14 cellular contexts compared by ENCODE assay signal in genomic region chr2:104312684-104313083, GRCh38.
DNase-seq lines count a peak whose midpoint lies in the region; FAIRE-seq and TF ChIP-seq lines count a peak whose summit lies in the region.
"Had no signal": no experiment of that assay in that cellular context is flagged by ENCODE, and none has a peak within 500 bp of the region (broad histone marks: within the 10 kb centered on the region; RNA-seq: fewer than 3 reads in every experiment).

No MANE protein-coding gene starts in this region.

- TF ChIP-seq CTCF in OCI-LY7 (conservative IDR thresholded peaks at IDR 0.05; ENCODE audit: low read length) (peak; percentile 47), endodermal cell (conservative IDR thresholded peaks at IDR 0.05) (peak; percentile 63), neural progenitor cell (IDR thresholded peaks at IDR 0.05) (peak; percentile 52)

- no peaks in the 10 kb centered on the region for H3K27me3 ChIP-seq in BLaER1 treated with 17β-estradiol and CSF1 and Interleukin-3, amounts not matched to agents 10 nM and 100 nM
- H3K27me3 ChIP-seq in endodermal cell (ENCODE audit: control insufficient read depth, insufficient read depth, low read length, poor library complexity, severe bottlenecking) (no peaks in the 10 kb centered on the region), neural progenitor cell (no peaks in the 10 kb centered on the region)

- H3K79me2 ChIP-seq in OCI-LY7 (ENCODE audit: insufficient read depth, low read depth, low read length) (no peaks in the 10 kb centered on the region), neural progenitor cell (ENCODE audit: low read depth) (no peaks in the 10 kb centered on the region)

- FAIRE-seq in GM19239 (lab: Jason Lieb, UNC) = no peak

- peaks cover 0 to 7% (median 0%) of the 10 kb centered on the region in 11 experiments; a peak in 3 of 22 replicates for H3K9me3 ChIP-seq in BLaER1 treated with 17β-estradiol and CSF1 and Interleukin-3, amounts not matched to agents 10 nM and 100 nM (replicated peaks in 1 of 11)
- no peaks in the 10 kb centered on the region for H3K9me3 ChIP-seq in OCI-LY7 (ENCODE audit: low read length)
- no peaks in the 10 kb centered on the region for H3K9me3 ChIP-seq in endodermal cell (ENCODE audit: control insufficient read depth, low read length)
- no peaks in the 10 kb centered on the region for H3K9me3 ChIP-seq in neural progenitor cell (ENCODE audit: low read depth)

- no peak overlapping the region for H3K4me3 ChIP-seq in BLaER1 treated with 17β-estradiol and CSF1 and Interleukin-3, amounts not matched to agents 10 nM and 100 nM
- H3K4me3 ChIP-seq in OCI-LY7 (ENCODE audit: low read depth, low read length, poor library complexity, severe bottlenecking) (no peak overlapping the region), endodermal cell (ENCODE audit: low read length) (no peak overlapping the region), neural progenitor cell (no peak overlapping the region)
- H3K4me3 ChIP-seq: PC-9 had no signal

- no peaks in the 10 kb centered on the region for H3F3A ChIP-seq in neural progenitor cell (ENCODE audit: low read depth)

- no peak overlapping the region for H3K27ac ChIP-seq in BLaER1 treated with 17β-estradiol and CSF1 and Interleukin-3, amounts not matched to agents 10 nM and 100 nM
- H3K27ac ChIP-seq in OCI-LY7 (ENCODE audit: low read depth, low read length, poor library complexity, severe bottlenecking) (no peak overlapping the region), endodermal cell (ENCODE audit: low read depth, low read length) (no peak overlapping the region), neural progenitor cell (no peak overlapping the region)
- H3K27ac ChIP-seq: PC-9 had no signal

- H3K9me2 ChIP-seq in OCI-LY7 (ENCODE audit: insufficient read depth, low read length) = no peaks in the 10 kb centered on the region

- no peak overlapping the region for H3K4me3 Mint-ChIP-seq in endodermal cell
- no peak overlapping the region for H3K4me3 Mint-ChIP-seq in neural progenitor cell
- H3K4me3 Mint-ChIP-seq in activated T-cell treated with anti-CD3 and anti-CD28 coated beads, Interleukin-2, amount 50 U/mL, for 24 hours = no peak overlapping the region
- H3K4me3 Mint-ChIP-seq: CD4-positive, CD25-positive, alpha-beta regulatory T cell had no signal

- no peak overlapping the region for H2AFZ ChIP-seq in OCI-LY7 (ENCODE audit: low read length)
- peak overlapping the region; percentile 55 for H2AFZ ChIP-seq in neural progenitor cell (replicated peaks)
- H2AFZ ChIP-seq: PC-9 had no signal

- no peaks in the 10 kb centered on the region for H3K9me3 Mint-ChIP-seq in endodermal cell
- peaks cover 8% of the 10 kb centered on the region for H3K9me3 Mint-ChIP-seq in neural progenitor cell
- H3K9me3 Mint-ChIP-seq in activated T-cell treated with anti-CD3 and anti-CD28 coated beads, Interleukin-2, amount 50 U/mL, for 24 hours = no peaks in the 10 kb centered on the region

- H3K4me1 Mint-ChIP-seq in endodermal cell = no peaks in the 10 kb centered on the region
- peaks cover 14% of the 10 kb centered on the region for H3K4me1 Mint-ChIP-seq in neural progenitor cell
- no peaks in the 10 kb centered on the region for H3K4me1 Mint-ChIP-seq in activated T-cell treated with anti-CD3 and anti-CD28 coated beads, Interleukin-2, amount 50 U/mL, for 24 hours (ENCODE audit: low read depth)
- H3K4me1 Mint-ChIP-seq: CD4-positive, CD25-positive, alpha-beta regulatory T cell had no signal

- H3K27me3 Mint-ChIP-seq in endodermal cell (ENCODE audit: insufficient read depth) (no peaks in the 10 kb centered on the region), neural progenitor cell (ENCODE audit: insufficient read depth, low read depth) (peaks cover 2% of the 10 kb centered on the region)
- no peaks in the 10 kb centered on the region for H3K27me3 Mint-ChIP-seq in activated T-cell treated with anti-CD3 and anti-CD28 coated beads, Interleukin-2, amount 50 U/mL, for 24 hours
- H3K27me3 Mint-ChIP-seq: CD4-positive, CD25-positive, alpha-beta regulatory T cell had no signal

- H3K9ac ChIP-seq in BLaER1 treated with 17β-estradiol and CSF1 and Interleukin-3, amounts not matched to agents 10 nM and 100 nM = no peak overlapping the region
- H3K9ac ChIP-seq in endodermal cell (ENCODE audit: extremely low read depth, low read length, poor library complexity, severe bottlenecking) = no peak overlapping the region
- no peak overlapping the region for H3K9ac ChIP-seq in neural progenitor cell

- H3K4me2 ChIP-seq in BLaER1 treated with 17β-estradiol and CSF1 and Interleukin-3, amounts not matched to agents 10 nM and 100 nM = peak overlapping the region in 8 of 11 experiments; percentile 1 to 47 (median 22); a peak in 9 of 22 replicates
- no peak overlapping the region for H3K4me2 ChIP-seq in OCI-LY7 (ENCODE audit: low read length)
- no peak overlapping the region for H3K4me2 ChIP-seq in neural progenitor cell
- H3K4me2 ChIP-seq: PC-9 had no signal

- intact Hi-C loops in OCI-LY7 (cut with micrococcal nuclease; ENCODE audit: unreplicated experiment) = no loop called here

- POLR2A ChIA-PET in OCI-LY7 (lab: Charles Lee) (no interaction called here), HEK293T (lab: Yijun Ruan, JAX) (no interaction called here)

- 50 to 57% methylated on average over 2 to 4 of the region's 4 CpGs for WGBS in endodermal cell (ENCODE audit: insufficient coverage in 1 of 2, insufficient read length in 1 of 2), 2 experiments

- H3K27ac Mint-ChIP-seq in endodermal cell (no peak overlapping the region), neural progenitor cell (no peak overlapping the region)
- H3K27ac Mint-ChIP-seq in activated T-cell treated with anti-CD3 and anti-CD28 coated beads, Interleukin-2, amount 50 U/mL, for 24 hours = no peak overlapping the region
- H3K27ac Mint-ChIP-seq: CD4-positive, CD25-positive, alpha-beta regulatory T cell had no signal

- DNase-seq in OCI-LY7 (ENCODE audit: low spot score) = peak; percentile 1
- peak; percentile 72 for DNase-seq in endodermal cell
- DNase-seq in neural progenitor cell (ENCODE audit: low spot score) = peak; percentile 18
- no peak for DNase-seq in HEK293T (ENCODE audit: extremely low spot score)
- DNase-seq in GM19239 (ENCODE audit: insufficient read length, low spot score) = no peak
- DNase-seq in activated T-cell treated with anti-CD3 and anti-CD28 coated beads, Interleukin-2, amount 50 U/mL, for 24 hours = no peak
- DNase-seq: CD4-positive, CD25-positive, alpha-beta regulatory T cell; DMS79; NCI-H187; NCI-H446; NCI-H69; NK-92 treated with Interleukin-12 subunit alpha and Interleukin-12 subunit beta, amount 100 ng/mL, for 24 hours; PC-9 had no signal

- H3K36me3 Mint-ChIP-seq in endodermal cell (ENCODE audit: low read depth) = no peaks in the 10 kb centered on the region
- H3K36me3 Mint-ChIP-seq in neural progenitor cell = no peaks in the 10 kb centered on the region
- H3K36me3 Mint-ChIP-seq in activated T-cell treated with anti-CD3 and anti-CD28 coated beads, Interleukin-2, amount 50 U/mL, for 24 hours (ENCODE audit: low read depth) = no peaks in the 10 kb centered on the region
- H3K36me3 Mint-ChIP-seq: CD4-positive, CD25-positive, alpha-beta regulatory T cell had no signal

- peaks cover 0 to 11% (median 7%) of the 10 kb centered on the region in 10 experiments; a peak in 12 of 20 replicates for H3K4me1 ChIP-seq in BLaER1 treated with 17β-estradiol and CSF1 and Interleukin-3, amounts not matched to agents 10 nM and 100 nM
- H3K4me1 ChIP-seq in OCI-LY7 (ENCODE audit: insufficient read depth, low read length, poor library complexity, severe bottlenecking) = no peaks in the 10 kb centered on the region
- no peaks in the 10 kb centered on the region for H3K4me1 ChIP-seq in endodermal cell (ENCODE audit: control insufficient read depth, insufficient read depth, low read length)
- no peaks in the 10 kb centered on the region for H3K4me1 ChIP-seq in neural progenitor cell

- no peaks in the 10 kb centered on the region for H3K36me3 ChIP-seq in BLaER1 treated with 17β-estradiol and CSF1 and Interleukin-3, amounts not matched to agents 10 nM and 100 nM
- H3K36me3 ChIP-seq in OCI-LY7 (ENCODE audit: insufficient read depth, low read length) (no peaks in the 10 kb centered on the region), endodermal cell (ENCODE audit: control insufficient read depth, insufficient read depth, low read length) (no peaks in the 10 kb centered on the region), neural progenitor cell (no peaks in the 10 kb centered on the region)

- BruUV-seq in OCI-LY7 (replicated peaks; lab: Mats Ljungman, UMichigan) = no TSS peak

- no peaks in the 10 kb centered on the region for H4K20me1 ChIP-seq in BLaER1 treated with 17β-estradiol and CSF1 and Interleukin-3, amounts not matched to agents 10 nM and 100 nM
- no peaks in the 10 kb centered on the region for H4K20me1 ChIP-seq in OCI-LY7 (ENCODE audit: insufficient read depth, low read length)
- no peaks in the 10 kb centered on the region for H4K20me1 ChIP-seq in neural progenitor cell (ENCODE audit: low read depth)

- CTCF ChIA-PET in OCI-LY7 (lab: Charles Lee; ENCODE audit: unreplicated experiment) (no interaction called here), HEK293T (lab: Yijun Ruan, JAX) (no interaction called here)

TF ChIP-seq in HEK293T, 16 proteins besides CTCF, POLR2A, EP300 and RAD21:
- TF ChIP-seq FOXK2 (IDR thresholded peaks at IDR 0.05) (no peak), ARNT (IDR thresholded peaks at IDR 0.05) (no peak), FOXA1 (IDR thresholded peaks at IDR 0.05) (no peak), NFRKB (IDR thresholded peaks at IDR 0.05) (no peak), L3MBTL2 (conservative IDR thresholded peaks at IDR 0.05) (no peak), BHLHE40 (IDR thresholded peaks at IDR 0.05; ENCODE audit: borderline replicate concordance) (no peak), LEF1 (IDR thresholded peaks at IDR 0.05; ENCODE audit: borderline replicate concordance) (no peak), ELF4 (IDR thresholded peaks at IDR 0.05) (no peak), FOXM1 (IDR thresholded peaks at IDR 0.05; ENCODE audit: borderline replicate concordance) (no peak), TARDBP (IDR thresholded peaks at IDR 0.05) (no peak), SP1 (IDR thresholded peaks at IDR 0.05) (no peak), ZNF384 (IDR thresholded peaks at IDR 0.05) (no peak), CTBP1 (IDR thresholded peaks at IDR 0.05; ENCODE audit: borderline replicate concordance) (no peak), HDGF (IDR thresholded peaks at IDR 0.05; ENCODE audit: borderline replicate concordance) (no peak)

Comparison
In these comparisons a context has a peak if more than half of its experiments do, and no peak if none do; other contexts are left out.
1. H3K4me2 ChIP-seq: peak in BLaER1 treated with 17β-estradiol and CSF1 and Interleukin-3, amounts not matched to agents 10 nM and 100 nM (8 of 11); none in OCI-LY7 (single experiment) and neural progenitor cell (single experiment).
2. DNase-seq: peak in OCI-LY7 (single experiment), endodermal cell (single experiment) and neural progenitor cell (single experiment); none in HEK293T (single experiment), GM19239 (single experiment) and activated T-cell treated with anti-CD3 and anti-CD28 coated beads, Interleukin-2, amount 50 U/mL, for 24 hours (single experiment).
3. Peak in every context shown above with its lines, with median percentiles within 50 percentile points of each other: CTCF ChIP-seq.